In genomic region chrX:13836575-13836974, GRCh38 we compare ENCODE assay signal across 23 cellular contexts.
"Had no signal": no experiment of that assay in that cellular context is flagged by ENCODE, and none has a peak within 500 bp of the region (broad histone marks: within the 10 kb centered on the region; RNA-seq: fewer than 3 reads in every experiment).

No MANE protein-coding gene starts in this region.

- H3K27me3 Mint-ChIP-seq: activated naive CD4-positive, alpha-beta T cell treated with anti-CD3 and anti-CD28 coated beads, Interleukin-2, amount 10 ng/mL, durations not matched to agents 7 days and 5 days; activated naive CD8-positive, alpha-beta T cell treated with anti-CD3 and anti-CD28 coated beads, Interleukin-2, amount 50 U/mL, for 24 hours; dendritic cell treated with granulocyte-macrophage colony-stimulating factor and Interleukin-4, amounts not matched to agents 40 ng/mL and 50 ng/mL, for 4 days had no signal

- ATAC-seq: activated naive CD8-positive, alpha-beta T cell treated with anti-CD3 and anti-CD28 coated beads, Interleukin-2, amount 50 U/mL, for 24 hours had no signal

- H3K4me1 Mint-ChIP-seq: activated naive CD4-positive, alpha-beta T cell treated with anti-CD3 and anti-CD28 coated beads, Interleukin-2, amount 10 ng/mL, durations not matched to agents 7 days and 5 days; immature natural killer cell had no signal

- H3K9me3 ChIP-seq: left ventricle myocardium inferior, suprapubic skin, vagina had no signal

- H3K4me3 ChIP-seq: left ventricle myocardium inferior, suprapubic skin, vagina had no signal

- DNase-seq: activated CD4-positive, alpha-beta T cell treated with anti-CD3 and anti-CD28 coated beads for 1 hour; activated CD8-positive, alpha-beta memory T cell treated with anti-CD3 and anti-CD28 coated beads for 24 hours; activated CD8-positive, alpha-beta memory T cell treated with anti-CD3 and anti-CD28 coated beads, Interleukin-2, amount 50 U/mL, for 48 hours; activated effector memory CD4-positive, alpha-beta T cell treated with Interleukin-2 at 50 U/mL for 16 hours; activated naive CD4-positive, alpha-beta T cell treated with anti-CD3 and anti-CD28 coated beads, Interleukin-2, amount 10 ng/mL, durations not matched to agents 7 days and 5 days; activated naive CD8-positive, alpha-beta T cell treated with anti-CD3 and anti-CD28 coated beads, Interleukin-2, amount 50 U/mL, for 24 hours; activated T-cell treated with anti-CD3 and anti-CD28 coated beads, Interleukin-2, amount 50 U/mL, for 48 hours; aorta; effector memory CD4-positive, alpha-beta T cell; foreskin fibroblast; immature natural killer cell; kidney glomerular epithelial cell; left ventricle myocardium inferior; mammary epithelial cell; stimulated activated CD4-positive, alpha-beta T cell treated with anti-CD3 and anti-CD28 coated beads, Interleukin-12 subunit alpha, Interleukin-12 subunit beta, amount 100 ng/mL, for 4 hours; stimulated activated CD4-positive, alpha-beta T cell treated with anti-CD3 and anti-CD28 coated beads, Interleukin-2, amount 100 ng/mL, for 24 hours; stimulated activated naive CD4-positive, alpha-beta T cell treated with Interleukin-2 at 50 U/mL for 16 hours; T-helper 2 cell; trophoblast cell had no signal

- H3K4me3 Mint-ChIP-seq: activated naive CD4-positive, alpha-beta T cell treated with anti-CD3 and anti-CD28 coated beads, Interleukin-2, amount 10 ng/mL, durations not matched to agents 7 days and 5 days; activated naive CD8-positive, alpha-beta T cell treated with anti-CD3 and anti-CD28 coated beads, Interleukin-2, amount 50 U/mL, for 24 hours; dendritic cell treated with granulocyte-macrophage colony-stimulating factor and Interleukin-4, amounts not matched to agents 40 ng/mL and 50 ng/mL, for 4 days; immature natural killer cell had no signal

- H3K36me3 ChIP-seq: left ventricle myocardium inferior, suprapubic skin, vagina had no signal

- H3K4me1 ChIP-seq: left ventricle myocardium inferior, suprapubic skin, vagina had no signal

- H3K27me3 ChIP-seq: suprapubic skin, vagina had no signal

- H3K9me3 Mint-ChIP-seq: activated naive CD4-positive, alpha-beta T cell treated with anti-CD3 and anti-CD28 coated beads, Interleukin-2, amount 10 ng/mL, durations not matched to agents 7 days and 5 days; activated naive CD8-positive, alpha-beta T cell treated with anti-CD3 and anti-CD28 coated beads, Interleukin-2, amount 50 U/mL, for 24 hours; dendritic cell treated with granulocyte-macrophage colony-stimulating factor and Interleukin-4, amounts not matched to agents 40 ng/mL and 50 ng/mL, for 4 days; immature natural killer cell had no signal

- H3K27ac Mint-ChIP-seq: activated naive CD4-positive, alpha-beta T cell treated with anti-CD3 and anti-CD28 coated beads, Interleukin-2, amount 10 ng/mL, durations not matched to agents 7 days and 5 days; activated naive CD8-positive, alpha-beta T cell treated with anti-CD3 and anti-CD28 coated beads, Interleukin-2, amount 50 U/mL, for 24 hours; dendritic cell treated with granulocyte-macrophage colony-stimulating factor and Interleukin-4, amounts not matched to agents 40 ng/mL and 50 ng/mL, for 4 days; immature natural killer cell had no signal

- H3K27ac ChIP-seq: left ventricle myocardium inferior, suprapubic skin, vagina, VCaP had no signal

- H3K36me3 Mint-ChIP-seq: activated naive CD4-positive, alpha-beta T cell treated with anti-CD3 and anti-CD28 coated beads, Interleukin-2, amount 10 ng/mL, durations not matched to agents 7 days and 5 days; immature natural killer cell had no signal
